Comparison of ENCODE assay signal across 17 cellular contexts in the genomic region with DNA sequence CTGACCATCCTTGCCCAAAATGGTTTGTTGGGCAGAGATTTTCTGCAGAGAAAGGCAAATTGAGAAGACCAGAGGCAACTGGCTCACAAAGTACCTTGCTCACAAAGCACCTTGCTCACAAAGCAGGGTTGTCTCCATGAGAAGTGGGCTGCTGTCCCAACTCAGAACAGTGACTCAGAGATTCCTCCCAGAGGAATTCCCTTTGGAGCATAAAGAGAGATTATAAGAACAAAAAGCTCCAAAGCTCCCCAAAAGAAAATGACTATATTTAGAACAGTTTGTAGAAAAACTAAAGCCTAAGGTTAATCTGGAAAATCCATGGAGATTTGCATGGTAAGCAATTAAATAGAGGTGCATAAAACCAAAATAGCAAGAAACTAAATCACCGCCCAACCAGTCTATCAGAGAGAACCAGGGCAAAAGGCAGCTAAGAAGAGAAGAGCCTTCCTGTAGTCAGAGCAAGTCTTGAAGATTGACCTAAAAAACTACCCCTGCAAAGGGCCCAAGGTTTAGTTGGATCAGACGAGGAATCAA.
"Had no signal": no experiment of that assay in that cellular context is flagged by ENCODE, and none has a peak within 500 bp of the region (broad histone marks: within the 10 kb centered on the region; RNA-seq: fewer than 3 reads in every experiment).

No MANE protein-coding gene starts in this region.

- H3K27ac Mint-ChIP-seq: activated CD4-positive, alpha-beta memory T cell treated with anti-CD3 and anti-CD28 coated beads for 36 hours; activated CD4-positive, alpha-beta T cell treated with anti-CD3 and anti-CD28 coated beads for 36 hours; activated CD8-positive, alpha-beta memory T cell treated with anti-CD3 and anti-CD28 coated beads, Interleukin-2, amount 10 ng/mL, durations not matched to agents 7 days and 5 days; activated naive CD8-positive, alpha-beta T cell treated with anti-CD3 and anti-CD28 coated beads, Interleukin-2, amount 10 ng/mL, durations not matched to agents 7 days and 5 days; activated T-helper 17 cell treated with anti-CD3 and anti-CD28 coated beads, Interleukin-2, amount 50 U/mL, for 72 hours; memory B cell; natural killer cell; T-helper 2 cell treated with Interferon-gamma antibody and Interleukin-4, amounts not matched to agents 5 μg/mL and 100 μg/mL, for 36 hours; WTC11 had no signal

- H3K79me2 ChIP-seq: parathyroid adenoma had no signal

- H3K9me3 ChIP-seq: thyroid gland had no signal

- ATAC-seq: activated CD4-positive, alpha-beta T cell treated with anti-CD3 and anti-CD28 coated beads for 36 hours; activated CD8-positive, alpha-beta memory T cell treated with anti-CD3 and anti-CD28 coated beads, Interleukin-2, amount 10 ng/mL, durations not matched to agents 7 days and 5 days; activated T-helper 17 cell treated with anti-CD3 and anti-CD28 coated beads, Interleukin-2, amount 50 U/mL, for 72 hours; heart right ventricle; natural killer cell had no signal

- H3K27me3 Mint-ChIP-seq: activated CD4-positive, alpha-beta memory T cell treated with anti-CD3 and anti-CD28 coated beads for 36 hours; activated CD4-positive, alpha-beta T cell treated with anti-CD3 and anti-CD28 coated beads for 36 hours; activated CD8-positive, alpha-beta memory T cell treated with anti-CD3 and anti-CD28 coated beads, Interleukin-2, amount 10 ng/mL, durations not matched to agents 7 days and 5 days; activated naive CD8-positive, alpha-beta T cell treated with anti-CD3 and anti-CD28 coated beads, Interleukin-2, amount 10 ng/mL, durations not matched to agents 7 days and 5 days; activated T-helper 17 cell treated with anti-CD3 and anti-CD28 coated beads, Interleukin-2, amount 50 U/mL, for 72 hours; memory B cell had no signal

- DNase-seq: activated CD4-positive, alpha-beta memory T cell treated with anti-CD3 and anti-CD28 coated beads for 36 hours; activated CD4-positive, alpha-beta T cell treated with anti-CD3 and anti-CD28 coated beads for 36 hours; activated CD8-positive, alpha-beta memory T cell treated with anti-CD3 and anti-CD28 coated beads, Interleukin-2, amount 10 ng/mL, durations not matched to agents 7 days and 5 days; activated naive CD4-positive, alpha-beta T cell treated with Interleukin-2 at 50 U/mL for 16 hours; activated naive CD8-positive, alpha-beta T cell treated with anti-CD3 and anti-CD28 coated beads, Interleukin-2, amount 10 ng/mL, durations not matched to agents 7 days and 5 days; amygdala; heart right ventricle; natural killer cell; stimulated activated CD8-positive, alpha-beta memory T cell treated with anti-CD3 and anti-CD28 coated beads, Interleukin-4, amount 100 ng/mL, for 48 hours; stimulated activated naive CD4-positive, alpha-beta T cell; thyroid gland had no signal

- H3K4me1 ChIP-seq: heart right ventricle, parathyroid adenoma, thyroid gland had no signal

- H3K36me3 ChIP-seq: heart right ventricle, thyroid gland had no signal

- H3K27me3 ChIP-seq: heart right ventricle, thyroid gland had no signal

- H2AFZ ChIP-seq: parathyroid adenoma had no signal

- H3K4me3 ChIP-seq: coronary artery, heart right ventricle, thyroid gland had no signal

- H3K4me1 Mint-ChIP-seq: activated CD4-positive, alpha-beta T cell treated with anti-CD3 and anti-CD28 coated beads for 36 hours; activated CD8-positive, alpha-beta memory T cell treated with anti-CD3 and anti-CD28 coated beads, Interleukin-2, amount 10 ng/mL, durations not matched to agents 7 days and 5 days; activated naive CD8-positive, alpha-beta T cell treated with anti-CD3 and anti-CD28 coated beads, Interleukin-2, amount 10 ng/mL, durations not matched to agents 7 days and 5 days; activated T-helper 17 cell treated with anti-CD3 and anti-CD28 coated beads, Interleukin-2, amount 50 U/mL, for 72 hours; memory B cell; natural killer cell; WTC11 had no signal

- H3K4me3 Mint-ChIP-seq: activated CD4-positive, alpha-beta memory T cell treated with anti-CD3 and anti-CD28 coated beads for 36 hours; activated CD4-positive, alpha-beta T cell treated with anti-CD3 and anti-CD28 coated beads for 36 hours; activated CD8-positive, alpha-beta memory T cell treated with anti-CD3 and anti-CD28 coated beads, Interleukin-2, amount 10 ng/mL, durations not matched to agents 7 days and 5 days; activated naive CD8-positive, alpha-beta T cell treated with anti-CD3 and anti-CD28 coated beads, Interleukin-2, amount 10 ng/mL, durations not matched to agents 7 days and 5 days; activated T-helper 17 cell treated with anti-CD3 and anti-CD28 coated beads, Interleukin-2, amount 50 U/mL, for 72 hours; memory B cell; natural killer cell; T-helper 2 cell treated with Interferon-gamma antibody and Interleukin-4, amounts not matched to agents 5 μg/mL and 100 μg/mL, for 36 hours; WTC11 had no signal

- H3K27ac ChIP-seq: coronary artery, heart right ventricle, parathyroid adenoma, thyroid gland had no signal

- H3K36me3 Mint-ChIP-seq: activated CD4-positive, alpha-beta memory T cell treated with anti-CD3 and anti-CD28 coated beads for 36 hours; activated CD8-positive, alpha-beta memory T cell treated with anti-CD3 and anti-CD28 coated beads, Interleukin-2, amount 10 ng/mL, durations not matched to agents 7 days and 5 days; activated naive CD8-positive, alpha-beta T cell treated with anti-CD3 and anti-CD28 coated beads, Interleukin-2, amount 10 ng/mL, durations not matched to agents 7 days and 5 days; memory B cell; natural killer cell; WTC11 had no signal

- H3K9ac ChIP-seq: parathyroid adenoma had no signal
